Comparison of ENCODE assay signal across 13 cellular contexts in the genomic region with DNA sequence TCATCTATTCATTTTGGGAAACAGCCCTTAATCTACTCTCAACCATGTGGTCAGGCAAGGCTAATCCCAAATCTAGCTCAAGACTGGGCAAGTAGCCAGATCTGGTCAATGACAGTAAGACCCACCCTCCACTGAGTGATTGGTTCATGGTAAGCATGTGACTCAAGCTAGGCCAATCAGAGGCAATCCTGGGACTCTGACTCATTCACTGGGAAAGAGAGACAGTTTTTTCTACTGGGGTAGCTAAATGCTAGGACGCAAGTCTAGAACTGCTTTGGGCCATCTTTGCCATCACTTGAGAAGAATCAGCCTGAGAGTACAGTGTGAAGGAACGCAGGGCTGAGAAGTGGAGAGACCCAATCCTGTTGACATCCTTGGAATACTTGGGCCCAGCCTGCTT. TPM values are rescaled to one million over a fixed set of nuclear protein-coding genes. Genes with fewer than 3 reads are reported as not detected.
DNase-seq lines count a peak whose midpoint lies in the region; FAIRE-seq and TF ChIP-seq lines count a peak whose summit lies in the region.
"Had no signal": no experiment of that assay in that cellular context is flagged by ENCODE, and none has a peak within 500 bp of the region (broad histone marks: within the 10 kb centered on the region; RNA-seq: fewer than 3 reads in every experiment).

No MANE protein-coding gene starts in this region.

- 94% methylated on average over 2 of the region's 2 CpGs; no CpG with 5 or more reads in 1 of the 2 experiments for WGBS in H1 (ENCODE audit: extremely low coverage in 1 of 2, insufficient coverage in 1 of 2, insufficient read length in 1 of 2, insufficient replicate concordance in 2 of 2, low coverage in 1 of 2, low lambda C conversion rate in 2 of 2, missing lambda C conversion rate in 1 of 2), 2 experiments

- no peak overlapping the region for H2BK5ac ChIP-seq in H1 (ENCODE audit: low read depth, low read length)

- H3K4me3 ChIP-seq in A673 (ENCODE audit: low read depth, low read length, poor library complexity, severe bottlenecking) (no peak overlapping the region), GM12864 (ENCODE audit: low read depth, low read length) (no peak overlapping the region), H1 (ENCODE audit: extremely low read depth in 1 of 4, insufficient read depth in 2 of 4, low read depth in 3 of 4, low read length in 4 of 4) (no peak overlapping the region)
- H3K4me3 ChIP-seq: lung had no signal

- H2AK5ac ChIP-seq in H1 (ENCODE audit: low read depth, low read length) = no peak overlapping the region

- no peaks in the 10 kb centered on the region for H4K20me1 ChIP-seq in H1 (replicated peaks in 1 of 2; ENCODE audit: control insufficient read depth in 1 of 2, insufficient read depth in 2 of 2, low read length in 2 of 2)

- intact Hi-C loops in A673 (cut with micrococcal nuclease; ENCODE audit: unreplicated experiment) = loop anchor here (5.0 kb wide), 1 partner anchor 95 kb away; no protein-coding TSS in a partner anchor

- no peak overlapping the region for H4K8ac ChIP-seq in H1 (ENCODE audit: extremely low read depth, insufficient read depth, low read length)

- H3K79me1 ChIP-seq in H1 (ENCODE audit: low read depth, low read length) = no peaks in the 10 kb centered on the region; the same call in 1 of the 2 replicates

- no peak overlapping the region for H2AFZ ChIP-seq in H1 (ENCODE audit: low read length)

- CTCF ChIA-PET in A673 (lab: Charles Lee) (interaction anchor here (0.7 kb wide), 1 partner anchor 330 kb away, joined by 4 read pairs; no protein-coding TSS in a partner anchor), H1 (lab: Charles Lee; ENCODE audit: partially characterized antibody) (interaction anchor here (0.6 to 13.2 kb wide), 25 partner anchors 8 to 557 kb away, joined by 3 to 176 read pairs (median 4); no protein-coding TSS in a partner anchor)

- no peak overlapping the region for H2BK15ac ChIP-seq in H1 (ENCODE audit: low read length)

- H3K27me3 ChIP-seq in A673 (replicated peaks; ENCODE audit: insufficient read depth, low read depth, low read length, poor library complexity) (peaks cover 1% of the 10 kb centered on the region), H1 (replicated peaks in 1 of 4; ENCODE audit: control insufficient read depth in 3 of 4, extremely low read depth in 1 of 4, insufficient read depth in 3 of 4, low read length in 3 of 4) (peaks cover 0 to 2% (median 0%) of the 10 kb centered on the region in 4 experiments; a peak in 1 of 7 replicates)

- no peak overlapping the region for H3K14ac ChIP-seq in H1 (ENCODE audit: insufficient read length)

- no peak overlapping the region for H4K91ac ChIP-seq in H1 (replicated peaks; ENCODE audit: insufficient read length, low read length)

- no peak overlapping the region for H2BK12ac ChIP-seq in H1 (ENCODE audit: low read depth, low read length)

- no peak for TF ChIP-seq EP300 in H1 (IDR thresholded peaks at IDR 0.05; ENCODE audit: borderline replicate concordance in 1 of 2, low read depth in 2 of 2, low read length in 2 of 2)

- no peak overlapping the region for H3K4me2 ChIP-seq in H1 (ENCODE audit: insufficient read depth in 1 of 2, low read depth in 2 of 2, low read length in 2 of 2)

- H3K9me3 ChIP-seq in A673 (ENCODE audit: low read depth, low read length, poor library complexity, severe bottlenecking) = no peaks in the 10 kb centered on the region
- H3K9me3 ChIP-seq in H1 (ENCODE audit: insufficient read depth in 2 of 2, low read depth in 1 of 2, low read length in 1 of 2) = no peaks in the 10 kb centered on the region

- no TSS peak for BruUV-seq in A673 (replicated peaks; lab: Mats Ljungman, UMichigan)

- no peak overlapping the region for H3K23ac ChIP-seq in H1 (ENCODE audit: insufficient read length)

- H3K4ac ChIP-seq in H1 (replicated peaks; ENCODE audit: insufficient read length, low read depth, low read length) = no peak overlapping the region

- H3K56ac ChIP-seq in H1 (replicated peaks; ENCODE audit: insufficient read length, low read depth, low read length) = no peak overlapping the region

- H3K36me3 ChIP-seq in A673 (ENCODE audit: insufficient read depth, low read length, poor library complexity, severe bottlenecking) (no peaks in the 10 kb centered on the region), H1 (ENCODE audit: control insufficient read depth in 2 of 4, insufficient read depth in 4 of 4, low read length in 3 of 4) (no peaks in the 10 kb centered on the region)

- no peak overlapping the region for H3K27ac ChIP-seq in A673 (ENCODE audit: low read depth, low read length, poor library complexity, severe bottlenecking)
- no peak overlapping the region for H3K27ac ChIP-seq in H1 (ENCODE audit: low read depth, low read length)

- TF ChIP-seq POLR2A in H1 (IDR thresholded peaks at IDR 0.05; ENCODE audit: control extremely low read depth in 1 of 2, low read depth in 2 of 2, low read length in 2 of 2) = no peak

- H3K79me2 ChIP-seq in H1 (ENCODE audit: control insufficient read depth in 1 of 2, insufficient read depth in 2 of 2, low read length in 2 of 2) = no peaks in the 10 kb centered on the region

- TF ChIP-seq RAD21 in H1 (IDR thresholded peaks at IDR 0.05 in 1 of 2, conservative IDR thresholded peaks at IDR 0.05 in 1 of 2; ENCODE audit: low read depth in 2 of 2, low read length in 2 of 2) = no peak

- H3K23me2 ChIP-seq in H1 (ENCODE audit: low read depth, low read length) = no peaks in the 10 kb centered on the region; the same call in 1 of the 2 replicates

- H3K4me1 ChIP-seq in A673 (ENCODE audit: insufficient read depth, low read length, poor library complexity, severe bottlenecking) = no peaks in the 10 kb centered on the region
- peaks cover 0 to 6% (median 3%) of the 10 kb centered on the region in 4 experiments; a peak in 4 of 7 replicates for H3K4me1 ChIP-seq in H1 (replicated peaks in 1 of 4; ENCODE audit: control insufficient read depth in 3 of 4, insufficient read depth in 4 of 4, low read length in 3 of 4)

- no peak for TF ChIP-seq CTCF in A673 (conservative IDR thresholded peaks at IDR 0.05; ENCODE audit: low read depth, low read length)
- TF ChIP-seq CTCF in GM12864 (IDR thresholded peaks at IDR 0.05; ENCODE audit: low read depth, low read length, missing control alignments) = no peak
- no peak for TF ChIP-seq CTCF in H1 (IDR thresholded peaks at IDR 0.05; ENCODE audit: control extremely low read depth in 1 of 3, insufficient read depth in 1 of 3, low read depth in 1 of 3, low read length in 3 of 3)

- POLR2A ChIA-PET in A673 (lab: Charles Lee; ENCODE audit: low non-redundant PET) (no interaction called here), H1 (lab: Charles Lee; ENCODE audit: partially characterized antibody) (interaction anchor here (0.6 to 1.6 kb wide), 3 partner anchors 332 to 423 kb away, joined by 3 to 4 read pairs (median 3); no protein-coding TSS in a partner anchor)

- DNase-seq in A673 (ENCODE audit: low spot score) (peak; percentile 83), GM12864 (ENCODE audit: low read depth) (peak; percentile 5), NCI-H524 treated with DMSO at 0.1 percent for 48 hours (lab: John Stamatoyannopoulos, UW) (peak; percentile 64), H1 (ENCODE audit: low read depth in 1 of 2, low spot score in 2 of 2) (no peak), NCI-H128 (lab: John Stamatoyannopoulos, UW; ENCODE audit: unreplicated experiment) (no peak), NCI-H774 (lab: John Stamatoyannopoulos, UW) (no peak), Kasumi-1 (lab: John Stamatoyannopoulos, UW) (no peak)
- no peak for DNase-seq in stimulated activated CD4-positive, alpha-beta T cell treated with anti-CD3 and anti-CD28 coated beads, Interleukin-4, amount 100 ng/mL, for 1 hour
- DNase-seq: COR-L47, NCI-H1105 treated with DMSO at 0.1 percent for 48 hours, T-helper 2 cell had no signal

- H2BK20ac ChIP-seq in H1 (ENCODE audit: low read length) = no peak overlapping the region

- H3K9ac ChIP-seq in H1 (replicated peaks in 1 of 4; ENCODE audit: extremely low read depth in 1 of 4, low read depth in 3 of 4, low read length in 3 of 4) = no peak overlapping the region

- no peak for FAIRE-seq in H1 (lab: Jason Lieb, UNC)
- FAIRE-seq: endometrium had no signal

- no peak overlapping the region for H2BK120ac ChIP-seq in H1 (replicated peaks; ENCODE audit: low read depth, low read length)

- H3K18ac ChIP-seq in H1 (ENCODE audit: extremely low read depth, low read length) = no peak overlapping the region

- no peak overlapping the region for H4K5ac ChIP-seq in H1 (ENCODE audit: insufficient read length, low read depth, low read length)

TF ChIP-seq in H1, 55 proteins besides CTCF, POLR2A, EP300 and RAD21:
- TF ChIP-seq POU5F1 (IDR thresholded peaks at IDR 0.05; ENCODE audit: low read depth, low read length) = no peak
- TF ChIP-seq, protein P1, sequence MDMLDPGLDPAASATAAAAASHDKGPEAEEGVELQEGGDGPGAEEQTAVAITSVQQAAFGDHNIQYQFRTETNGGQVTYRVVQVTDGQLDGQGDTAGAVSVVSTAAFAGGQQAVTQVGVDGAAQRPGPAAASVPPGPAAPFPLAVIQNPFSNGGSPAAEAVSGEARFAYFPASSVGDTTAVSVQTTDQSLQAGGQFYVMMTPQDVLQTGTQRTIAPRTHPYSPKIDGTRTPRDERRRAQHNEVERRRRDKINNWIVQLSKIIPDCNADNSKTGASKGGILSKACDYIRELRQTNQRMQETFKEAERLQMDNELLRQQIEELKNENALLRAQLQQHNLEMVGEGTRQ (IDR thresholded peaks at IDR 0.05; ENCODE audit: low read length) = peak; percentile 23; the same call in 1 of the 2 replicates

RNA-seq across cellular contexts. Expression of a gene that starts 9.3 kb away (rescaled TPM):
- total RNA-seq in A673 (2021) = 39.1 and 42.5 TPM in 2 replicates
- 23.0 and 23.2 TPM in 2 replicates for total RNA-seq in H1 (2021; fragmentation: NEBNext Ultra II Directional; extraction: Animal tissue kit (Norgen Biotek cat#: 25700))
- 13.0 and 22.7 TPM in 2 replicates for polyA plus RNA-seq in H1 (2011; rRNA removed)
- 12.9 TPM for polyA plus RNA-seq in H1 (2011; cell fraction: cytosol; rRNA removed)
- 8.6 TPM for polyA plus RNA-seq in H1 (2011; cell fraction: nucleus; rRNA removed)
- polyA plus RNA-seq in H1 (2012, experiment 1 of 2) = 8.5 to 13.3 TPM (median 9.9 TPM) in 4 replicates
- 0.59 TPM for polyA plus RNA-seq in H1 (2012, experiment 2 of 2)
- polyA plus RNA-seq in H1 (2013, experiment 1 of 2) = 14.7 TPM
- polyA plus RNA-seq in H1 (2013, experiment 2 of 2) = 16.1 TPM
- 20.8 and 23.0 TPM in 2 replicates for polyA minus RNA-seq in H1 (2011; rRNA and poly(A)+ RNA removed)
- 8.9 TPM for polyA minus RNA-seq in H1 (2011; cell fraction: cytosol; rRNA and poly(A)+ RNA removed)
- 33.8 TPM for polyA minus RNA-seq in H1 (2011; cell fraction: nucleus; rRNA and poly(A)+ RNA removed)

Comparison
In these comparisons a context has a peak if more than half of its experiments do, and no peak if none do; other contexts are left out.
1. DNase-seq: peak in A673 (single experiment), GM12864 (single experiment) and NCI-H524 treated with DMSO at 0.1 percent for 48 hours (single experiment); none in H1 (0 of 2), stimulated activated CD4-positive, alpha-beta T cell treated with anti-CD3 and anti-CD28 coated beads, Interleukin-4, amount 100 ng/mL, for 1 hour (single experiment), NCI-H128 (single experiment), NCI-H774 (single experiment) and Kasumi-1 (0 of 2).